In the genomic region with DNA sequence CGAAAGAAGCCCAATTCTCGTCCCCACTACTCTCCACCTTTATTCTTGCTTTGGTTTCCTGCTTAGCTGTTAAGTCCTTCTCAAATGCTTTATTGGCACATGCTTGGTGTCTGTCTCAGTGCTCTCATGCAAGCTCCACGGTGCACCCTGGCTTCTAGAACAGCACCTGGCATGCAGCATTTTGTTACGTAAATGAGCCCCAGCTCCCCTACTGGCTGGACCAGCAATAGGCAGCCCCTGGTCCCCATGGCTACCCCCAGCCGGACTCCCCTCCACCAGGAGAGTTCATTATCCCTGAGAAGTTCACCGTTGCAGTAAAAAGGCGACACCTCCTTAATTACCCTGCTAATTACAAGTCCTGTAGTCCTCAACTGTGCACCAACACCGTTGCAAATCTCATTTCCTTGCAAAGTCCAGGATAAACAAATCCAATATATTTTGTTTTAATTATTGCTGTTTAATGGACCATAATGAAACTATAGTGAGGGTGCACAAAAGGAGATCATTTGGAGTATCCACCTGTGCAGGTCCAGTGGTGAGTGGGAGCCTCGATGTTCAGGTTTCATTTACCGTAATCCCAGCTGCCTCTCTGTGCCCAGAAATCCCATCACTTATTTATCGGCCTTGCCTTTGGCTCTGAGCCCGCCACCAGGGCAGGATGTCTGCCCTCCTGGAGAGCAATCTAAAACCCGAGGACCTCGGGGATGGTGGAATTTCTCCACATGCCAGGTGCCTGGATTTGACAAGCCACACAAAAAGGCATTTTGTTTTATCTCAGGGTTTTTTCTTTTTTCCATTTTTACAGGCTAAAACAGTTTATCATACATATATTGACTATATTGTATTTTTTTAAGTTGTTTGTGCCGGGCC, we compare ENCODE assay signal across 2 cellular contexts.
TF ChIP-seq lines count a peak whose summit lies in the region.

No MANE protein-coding gene starts in this region.

TF ChIP-seq in HCT116, 20 proteins besides CTCF, POLR2A, EP300 and RAD21 (continued from another document):
- TF ChIP-seq ZNF274 (IDR thresholded peaks at IDR 0.05; ENCODE audit: low read depth, low read length) (no peak), SIN3A (IDR thresholded peaks at IDR 0.05; ENCODE audit: low read depth) (no peak), FOSL1 (IDR thresholded peaks at IDR 0.05; ENCODE audit: low read depth) (no peak), EZH2 (IDR thresholded peaks at IDR 0.05) (no peak), SP1 (IDR thresholded peaks at IDR 0.05; ENCODE audit: low read depth) (no peak)
- TF ChIP-seq, protein P1, sequence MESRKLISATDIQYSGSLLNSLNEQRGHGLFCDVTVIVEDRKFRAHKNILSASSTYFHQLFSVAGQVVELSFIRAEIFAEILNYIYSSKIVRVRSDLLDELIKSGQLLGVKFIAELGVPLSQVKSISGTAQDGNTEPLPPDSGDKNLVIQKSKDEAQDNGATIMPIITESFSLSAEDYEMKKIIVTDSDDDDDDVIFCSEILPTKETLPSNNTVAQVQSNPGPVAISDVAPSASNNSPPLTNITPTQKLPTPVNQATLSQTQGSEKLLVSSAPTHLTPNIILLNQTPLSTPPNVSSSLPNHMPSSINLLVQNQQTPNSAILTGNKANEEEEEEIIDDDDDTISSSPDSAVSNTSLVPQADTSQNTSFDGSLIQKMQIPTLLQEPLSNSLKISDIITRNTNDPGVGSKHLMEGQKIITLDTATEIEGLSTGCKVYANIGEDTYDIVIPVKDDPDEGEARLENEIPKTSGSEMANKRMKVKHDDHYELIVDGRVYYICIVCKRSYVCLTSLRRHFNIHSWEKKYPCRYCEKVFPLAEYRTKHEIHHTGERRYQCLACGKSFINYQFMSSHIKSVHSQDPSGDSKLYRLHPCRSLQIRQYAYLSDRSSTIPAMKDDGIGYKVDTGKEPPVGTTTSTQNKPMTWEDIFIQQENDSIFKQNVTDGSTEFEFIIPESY (IDR thresholded peaks at IDR 0.05; ENCODE audit: extremely low read depth, insufficient replicate concordance, low read length): no peak
- TF ChIP-seq, protein P2, sequence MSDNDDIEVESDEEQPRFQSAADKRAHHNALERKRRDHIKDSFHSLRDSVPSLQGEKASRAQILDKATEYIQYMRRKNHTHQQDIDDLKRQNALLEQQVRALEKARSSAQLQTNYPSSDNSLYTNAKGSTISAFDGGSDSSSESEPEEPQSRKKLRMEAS (IDR thresholded peaks at IDR 0.05): no peak
- TF ChIP-seq, protein P3, sequence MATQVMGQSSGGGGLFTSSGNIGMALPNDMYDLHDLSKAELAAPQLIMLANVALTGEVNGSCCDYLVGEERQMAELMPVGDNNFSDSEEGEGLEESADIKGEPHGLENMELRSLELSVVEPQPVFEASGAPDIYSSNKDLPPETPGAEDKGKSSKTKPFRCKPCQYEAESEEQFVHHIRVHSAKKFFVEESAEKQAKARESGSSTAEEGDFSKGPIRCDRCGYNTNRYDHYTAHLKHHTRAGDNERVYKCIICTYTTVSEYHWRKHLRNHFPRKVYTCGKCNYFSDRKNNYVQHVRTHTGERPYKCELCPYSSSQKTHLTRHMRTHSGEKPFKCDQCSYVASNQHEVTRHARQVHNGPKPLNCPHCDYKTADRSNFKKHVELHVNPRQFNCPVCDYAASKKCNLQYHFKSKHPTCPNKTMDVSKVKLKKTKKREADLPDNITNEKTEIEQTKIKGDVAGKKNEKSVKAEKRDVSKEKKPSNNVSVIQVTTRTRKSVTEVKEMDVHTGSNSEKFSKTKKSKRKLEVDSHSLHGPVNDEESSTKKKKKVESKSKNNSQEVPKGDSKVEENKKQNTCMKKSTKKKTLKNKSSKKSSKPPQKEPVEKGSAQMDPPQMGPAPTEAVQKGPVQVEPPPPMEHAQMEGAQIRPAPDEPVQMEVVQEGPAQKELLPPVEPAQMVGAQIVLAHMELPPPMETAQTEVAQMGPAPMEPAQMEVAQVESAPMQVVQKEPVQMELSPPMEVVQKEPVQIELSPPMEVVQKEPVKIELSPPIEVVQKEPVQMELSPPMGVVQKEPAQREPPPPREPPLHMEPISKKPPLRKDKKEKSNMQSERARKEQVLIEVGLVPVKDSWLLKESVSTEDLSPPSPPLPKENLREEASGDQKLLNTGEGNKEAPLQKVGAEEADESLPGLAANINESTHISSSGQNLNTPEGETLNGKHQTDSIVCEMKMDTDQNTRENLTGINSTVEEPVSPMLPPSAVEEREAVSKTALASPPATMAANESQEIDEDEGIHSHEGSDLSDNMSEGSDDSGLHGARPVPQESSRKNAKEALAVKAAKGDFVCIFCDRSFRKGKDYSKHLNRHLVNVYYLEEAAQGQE (IDR thresholded peaks at IDR 0.05; ENCODE audit: low read depth): no peak

TF ChIP-seq in SK-N-SH treated with all-trans-retinoic acid at 6 μM for 48 hours, 23 proteins besides CTCF, POLR2A, EP300 and RAD21 (continued from another document):
- TF ChIP-seq ISL1 (CRISPR knock-in tag; IDR thresholded peaks at IDR 0.05) (no peak), ZC3H10 (CRISPR knock-in tag; IDR thresholded peaks at IDR 0.05) (no peak), BACH2 (CRISPR knock-in tag; IDR thresholded peaks at IDR 0.05; ENCODE audit: borderline replicate concordance) (no peak), TCF4 (CRISPR knock-in tag; IDR thresholded peaks at IDR 0.05; ENCODE audit: borderline replicate concordance) (no peak), SNAI2 (CRISPR knock-in tag; IDR thresholded peaks at IDR 0.05) (no peak), ZNF8 (CRISPR knock-in tag; IDR thresholded peaks at IDR 0.05) (no peak), ZNF565 (CRISPR knock-in tag; conservative IDR thresholded peaks at IDR 0.05; ENCODE audit: low read depth) (no peak), GLIS3 (CRISPR knock-in tag; IDR thresholded peaks at IDR 0.05) (no peak), CSDC2 (CRISPR knock-in tag; IDR thresholded peaks at IDR 0.05) (no peak)
- TF ChIP-seq, protein P4, sequence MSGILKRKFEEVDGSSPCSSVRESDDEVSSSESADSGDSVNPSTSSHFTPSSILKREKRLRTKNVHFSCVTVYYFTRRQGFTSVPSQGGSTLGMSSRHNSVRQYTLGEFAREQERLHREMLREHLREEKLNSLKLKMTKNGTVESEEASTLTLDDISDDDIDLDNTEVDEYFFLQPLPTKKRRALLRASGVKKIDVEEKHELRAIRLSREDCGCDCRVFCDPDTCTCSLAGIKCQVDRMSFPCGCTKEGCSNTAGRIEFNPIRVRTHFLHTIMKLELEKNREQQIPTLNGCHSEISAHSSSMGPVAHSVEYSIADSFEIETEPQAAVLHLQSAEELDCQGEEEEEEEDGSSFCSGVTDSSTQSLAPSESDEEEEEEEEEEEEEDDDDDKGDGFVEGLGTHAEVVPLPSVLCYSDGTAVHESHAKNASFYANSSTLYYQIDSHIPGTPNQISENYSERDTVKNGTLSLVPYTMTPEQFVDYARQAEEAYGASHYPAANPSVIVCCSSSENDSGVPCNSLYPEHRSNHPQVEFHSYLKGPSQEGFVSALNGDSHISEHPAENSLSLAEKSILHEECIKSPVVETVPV (CRISPR knock-in tag; IDR thresholded peaks at IDR 0.05): no peak
- TF ChIP-seq, protein P5, sequence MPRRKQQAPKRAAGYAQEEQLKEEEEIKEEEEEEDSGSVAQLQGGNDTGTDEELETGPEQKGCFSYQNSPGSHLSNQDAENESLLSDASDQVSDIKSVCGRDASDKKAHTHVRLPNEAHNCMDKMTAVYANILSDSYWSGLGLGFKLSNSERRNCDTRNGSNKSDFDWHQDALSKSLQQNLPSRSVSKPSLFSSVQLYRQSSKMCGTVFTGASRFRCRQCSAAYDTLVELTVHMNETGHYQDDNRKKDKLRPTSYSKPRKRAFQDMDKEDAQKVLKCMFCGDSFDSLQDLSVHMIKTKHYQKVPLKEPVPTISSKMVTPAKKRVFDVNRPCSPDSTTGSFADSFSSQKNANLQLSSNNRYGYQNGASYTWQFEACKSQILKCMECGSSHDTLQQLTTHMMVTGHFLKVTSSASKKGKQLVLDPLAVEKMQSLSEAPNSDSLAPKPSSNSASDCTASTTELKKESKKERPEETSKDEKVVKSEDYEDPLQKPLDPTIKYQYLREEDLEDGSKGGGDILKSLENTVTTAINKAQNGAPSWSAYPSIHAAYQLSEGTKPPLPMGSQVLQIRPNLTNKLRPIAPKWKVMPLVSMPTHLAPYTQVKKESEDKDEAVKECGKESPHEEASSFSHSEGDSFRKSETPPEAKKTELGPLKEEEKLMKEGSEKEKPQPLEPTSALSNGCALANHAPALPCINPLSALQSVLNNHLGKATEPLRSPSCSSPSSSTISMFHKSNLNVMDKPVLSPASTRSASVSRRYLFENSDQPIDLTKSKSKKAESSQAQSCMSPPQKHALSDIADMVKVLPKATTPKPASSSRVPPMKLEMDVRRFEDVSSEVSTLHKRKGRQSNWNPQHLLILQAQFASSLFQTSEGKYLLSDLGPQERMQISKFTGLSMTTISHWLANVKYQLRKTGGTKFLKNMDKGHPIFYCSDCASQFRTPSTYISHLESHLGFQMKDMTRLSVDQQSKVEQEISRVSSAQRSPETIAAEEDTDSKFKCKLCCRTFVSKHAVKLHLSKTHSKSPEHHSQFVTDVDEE (CRISPR knock-in tag; IDR thresholded peaks at IDR 0.05): no peak
- TF ChIP-seq, protein P6, sequence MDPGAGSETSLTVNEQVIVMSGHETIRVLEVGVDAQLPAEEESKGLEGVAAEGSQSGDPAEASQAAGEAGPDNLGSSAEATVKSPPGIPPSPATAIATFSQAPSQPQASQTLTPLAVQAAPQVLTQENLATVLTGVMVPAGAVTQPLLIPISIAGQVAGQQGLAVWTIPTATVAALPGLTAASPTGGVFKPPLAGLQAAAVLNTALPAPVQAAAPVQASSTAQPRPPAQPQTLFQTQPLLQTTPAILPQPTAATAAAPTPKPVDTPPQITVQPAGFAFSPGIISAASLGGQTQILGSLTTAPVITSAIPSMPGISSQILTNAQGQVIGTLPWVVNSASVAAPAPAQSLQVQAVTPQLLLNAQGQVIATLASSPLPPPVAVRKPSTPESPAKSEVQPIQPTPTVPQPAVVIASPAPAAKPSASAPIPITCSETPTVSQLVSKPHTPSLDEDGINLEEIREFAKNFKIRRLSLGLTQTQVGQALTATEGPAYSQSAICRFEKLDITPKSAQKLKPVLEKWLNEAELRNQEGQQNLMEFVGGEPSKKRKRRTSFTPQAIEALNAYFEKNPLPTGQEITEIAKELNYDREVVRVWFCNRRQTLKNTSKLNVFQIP (CRISPR knock-in tag; IDR thresholded peaks at IDR 0.05; ENCODE audit: borderline replicate concordance, low read depth): no peak
- TF ChIP-seq, protein P7, sequence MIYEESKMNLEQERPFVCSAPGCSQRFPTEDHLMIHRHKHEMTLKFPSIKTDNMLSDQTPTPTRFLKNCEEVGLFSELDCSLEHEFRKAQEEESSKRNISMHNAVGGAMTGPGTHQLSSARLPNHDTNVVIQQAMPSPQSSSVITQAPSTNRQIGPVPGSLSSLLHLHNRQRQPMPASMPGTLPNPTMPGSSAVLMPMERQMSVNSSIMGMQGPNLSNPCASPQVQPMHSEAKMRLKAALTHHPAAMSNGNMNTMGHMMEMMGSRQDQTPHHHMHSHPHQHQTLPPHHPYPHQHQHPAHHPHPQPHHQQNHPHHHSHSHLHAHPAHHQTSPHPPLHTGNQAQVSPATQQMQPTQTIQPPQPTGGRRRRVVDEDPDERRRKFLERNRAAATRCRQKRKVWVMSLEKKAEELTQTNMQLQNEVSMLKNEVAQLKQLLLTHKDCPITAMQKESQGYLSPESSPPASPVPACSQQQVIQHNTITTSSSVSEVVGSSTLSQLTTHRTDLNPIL (CRISPR knock-in tag; IDR thresholded peaks at IDR 0.05; ENCODE audit: low read depth): no peak
